Comparison of ENCODE assay signal across 25 cellular contexts in the genomic region with DNA sequence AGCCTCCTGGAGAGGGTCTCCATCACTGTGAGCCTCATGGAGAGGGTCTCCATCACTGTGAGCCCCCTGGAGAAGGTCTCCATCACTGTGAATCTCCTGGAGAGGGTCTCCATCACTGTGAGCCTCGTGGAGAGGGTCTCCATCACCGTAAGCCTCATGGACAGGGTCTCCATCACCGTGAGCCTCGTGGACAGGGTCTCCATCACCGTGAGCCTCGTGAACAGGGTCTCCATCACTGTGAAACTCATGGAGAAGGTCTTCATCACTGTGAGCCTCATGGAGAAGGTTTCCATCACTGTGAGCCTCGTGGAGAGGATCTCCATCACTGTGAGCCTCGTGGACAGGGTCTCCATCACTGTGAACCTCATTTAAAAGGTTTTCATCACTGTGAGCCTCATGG.
DNase-seq lines count a peak whose midpoint lies in the region; ATAC-seq and TF ChIP-seq lines count a peak whose summit lies in the region.
"Had no signal": no experiment of that assay in that cellular context is flagged by ENCODE, and none has a peak within 500 bp of the region (broad histone marks: within the 10 kb centered on the region; RNA-seq: fewer than 3 reads in every experiment).

No MANE protein-coding gene starts in this region.

- peaks cover 11% of the 10 kb centered on the region for H3K9me3 Mint-ChIP-seq in osteocyte (ENCODE audit: unreplicated experiment)
- H3K9me3 Mint-ChIP-seq: CD8-positive, alpha-beta memory T cell had no signal

- no peaks in the 10 kb centered on the region for H3K9me3 ChIP-seq in vagina
- H3K9me3 ChIP-seq in BE2C: no peaks in the 10 kb centered on the region
- H3K9me3 ChIP-seq: A549 had no signal

- H3K4me3 ChIP-seq in vagina (no peak overlapping the region), BE2C (ENCODE audit: low read depth, low read length) (no peak overlapping the region)
- H3K4me3 ChIP-seq: A549, BLaER1, GM12878 had no signal

- H3K27ac Mint-ChIP-seq in osteocyte (ENCODE audit: unreplicated experiment): no peak overlapping the region
- H3K27ac Mint-ChIP-seq: B cell; CD4-positive, alpha-beta memory T cell; CD4-positive, CD25-positive, alpha-beta regulatory T cell had no signal

- no peaks in the 10 kb centered on the region for H3K27me3 Mint-ChIP-seq in osteocyte (ENCODE audit: unreplicated experiment)
- H3K27me3 Mint-ChIP-seq: CD4-positive, CD25-positive, alpha-beta regulatory T cell had no signal

- no peaks in the 10 kb centered on the region for H3K4me1 ChIP-seq in vagina
- H3K4me1 ChIP-seq in BE2C: no peaks in the 10 kb centered on the region
- H3K4me1 ChIP-seq: A549 had no signal

- DNase-seq in activated CD8-positive, alpha-beta memory T cell treated with anti-CD3 and anti-CD28 coated beads for 24 hours: peak; percentile 17
- no peak for DNase-seq in activated CD8-positive, alpha-beta memory T cell treated with anti-CD3 and anti-CD28 coated beads, Interleukin-2, amount 50 U/mL, for 4 hours
- DNase-seq in osteocyte (ENCODE audit: extremely low spot score, unreplicated experiment) (peak; percentile 30), vagina (ENCODE audit: extremely low spot score in 2 of 2) (peak; percentile 44 to 89), BE2C (no peak)
- DNase-seq: AML-193; C1 segment of cervical spinal cord; CD4-positive, alpha-beta memory T cell; CD4-positive, CD25-positive, alpha-beta regulatory T cell; CD8-positive, alpha-beta memory T cell; COR-L47; DMS 273 treated with DMSO at 0.1 percent for 48 hours; DMS153; DMS53; DMS79; DND-41; EL; GDM1 had no signal

- TF ChIP-seq POLR2A in vagina (IDR thresholded peaks at IDR 0.05): no peak

- no peaks in the 10 kb centered on the region for H3K4me1 Mint-ChIP-seq in osteocyte (ENCODE audit: unreplicated experiment)
- H3K4me1 Mint-ChIP-seq: B cell; CD4-positive, alpha-beta memory T cell had no signal

- H3K27me3 ChIP-seq in vagina (no peaks in the 10 kb centered on the region), BE2C (no peaks in the 10 kb centered on the region)

- intact Hi-C loops in vagina (cut with DNase I): no loop called here

- TF ChIP-seq CTCF in osteocyte (IDR thresholded peaks at IDR 0.05) (no peak), vagina (IDR thresholded peaks at IDR 0.05) (no peak), BE2C (IDR thresholded peaks at IDR 0.05; ENCODE audit: low read depth, low read length) (no peak)

- H3K27ac ChIP-seq in vagina: no peak overlapping the region
- H3K27ac ChIP-seq: 22Rv1, A549, BLaER1 had no signal

- no peaks in the 10 kb centered on the region for H3K36me3 Mint-ChIP-seq in osteocyte (ENCODE audit: unreplicated experiment)
- H3K36me3 Mint-ChIP-seq: CD14-positive monocyte; CD4-positive, alpha-beta memory T cell; CD4-positive, CD25-positive, alpha-beta regulatory T cell; CD8-positive, alpha-beta memory T cell had no signal

- H3K4me3 Mint-ChIP-seq in osteocyte (ENCODE audit: unreplicated experiment): no peak overlapping the region
- H3K4me3 Mint-ChIP-seq: B cell; CD14-positive monocyte; CD4-positive, alpha-beta memory T cell; CD4-positive, CD25-positive, alpha-beta regulatory T cell; CD8-positive, alpha-beta memory T cell had no signal

- H3K36me3 ChIP-seq in vagina (no peaks in the 10 kb centered on the region), BE2C (no peaks in the 10 kb centered on the region)
- H3K36me3 ChIP-seq: BLaER1 had no signal

- ATAC-seq in HG02763 (IDR thresholded peaks at IDR 0.05; ENCODE audit: unreplicated experiment): no peak
- ATAC-seq: A549, GM12878 had no signal

Comparison
In these comparisons a context has a peak if more than half of its experiments do, and no peak if none do; other contexts are left out.
1. DNase-seq: peak in activated CD8-positive, alpha-beta memory T cell treated with anti-CD3 and anti-CD28 coated beads for 24 hours (single experiment), osteocyte (single experiment) and vagina (2 of 2); none in activated CD8-positive, alpha-beta memory T cell treated with anti-CD3 and anti-CD28 coated beads, Interleukin-2, amount 50 U/mL, for 4 hours (single experiment) and BE2C (single experiment).